Comparison of ENCODE assay signal across 13 cellular contexts in the genomic region with DNA sequence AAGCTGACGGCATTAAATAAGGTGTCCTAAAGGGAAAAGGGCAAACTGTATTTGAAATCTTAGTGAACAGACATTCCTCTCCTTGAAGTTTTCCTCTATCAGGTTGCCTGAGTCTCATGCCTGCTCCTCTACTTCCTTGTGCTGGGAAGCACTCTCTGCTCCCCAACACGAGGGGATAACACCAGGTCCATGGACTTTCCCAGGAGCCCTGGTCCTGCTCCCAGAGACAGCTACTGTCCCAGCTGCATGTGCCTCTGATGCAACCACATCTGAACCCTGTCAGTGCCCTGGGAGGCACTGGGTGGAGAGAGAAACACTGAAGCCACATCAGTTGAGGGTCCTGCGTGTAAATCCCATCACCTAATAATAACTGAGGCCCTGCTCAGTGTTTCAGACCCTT. TPM values are rescaled to one million over a fixed set of nuclear protein-coding genes. Genes with fewer than 3 reads are reported as not detected.
DNase-seq lines count a peak whose midpoint lies in the region; ATAC-seq and TF ChIP-seq lines count a peak whose summit lies in the region.
"Had no signal": no experiment of that assay in that cellular context is flagged by ENCODE, and none has a peak within 500 bp of the region (broad histone marks: within the 10 kb centered on the region; RNA-seq: fewer than 3 reads in every experiment).

No MANE protein-coding gene starts in this region.

- H3K4me1 ChIP-seq in lung (ENCODE audit: control insufficient read depth in 2 of 2, insufficient read depth in 2 of 2, low read length in 2 of 2) (peaks cover 6 to 24% of the 10 kb centered on the region in 2 donors), thyroid gland (peaks cover 38 to 49% of the 10 kb centered on the region in 2 donors)

- H3K27ac Mint-ChIP-seq in activated naive CD4-positive, alpha-beta T cell treated with anti-CD3 and anti-CD28 coated beads, Interleukin-2, amount 10 ng/mL, durations not matched to agents 7 days and 5 days = peak overlapping the region; percentile 87
- H3K27ac Mint-ChIP-seq in activated naive CD4-positive, alpha-beta T cell treated with anti-CD3 and anti-CD28 coated beads, Interleukin-2, amount 50 U/mL, for 72 hours = peak overlapping the region in 1 of 2 donors; percentile 36
- peak overlapping the region; percentile 88 for H3K27ac Mint-ChIP-seq in activated T-helper 1 cell treated with anti-CD3 and anti-CD28 coated beads, Interleukin-12 subunit alpha, Interleukin-12 subunit beta, Interleukin-2, Interleukin-4 antibody, amounts not matched to agents 30 ng/mL and 10 ng/mL and 1 ng/mL, durations not matched to agents 14 hours and 24 hours and 36 hours

- WGBS in lung, 2 donors = 63 to 67% methylated on average over 3 of the region's 3 CpGs
- 65 to 67% methylated on average over 2 of the region's 3 CpGs for WGBS in thyroid gland, 2 donors

- intact Hi-C loops in activated T-helper 1 cell treated with anti-CD3 and anti-CD28 coated beads, Interleukin-12 subunit alpha, Interleukin-12 subunit beta, Interleukin-2, Interleukin-4 antibody, amounts not matched to agents 30 ng/mL and 10 ng/mL and 1 ng/mL, durations not matched to agents 14 hours and 24 hours and 36 hours (cut with micrococcal nuclease) = no loop called here
- intact Hi-C loops in thyroid gland (cut with DNase I) = no loop called here

- H3K36me3 ChIP-seq in lung (ENCODE audit: control insufficient read depth in 2 of 2, insufficient read depth in 2 of 2, low read length in 2 of 2) (peaks cover 8 to 21% of the 10 kb centered on the region in 2 donors), thyroid gland (peaks cover 17 to 24% of the 10 kb centered on the region in 2 donors), brain microvascular endothelial cell (replicated peaks) (peaks cover 21% of the 10 kb centered on the region)

- H3K27me3 ChIP-seq in lung (ENCODE audit: control insufficient read depth, insufficient read depth) = no peaks in the 10 kb centered on the region
- H3K27me3 ChIP-seq in thyroid gland = no peaks in the 10 kb centered on the region
- no peaks in the 10 kb centered on the region for H3K27me3 ChIP-seq in brain microvascular endothelial cell (replicated peaks)

- TF ChIP-seq CTCF in lung (IDR thresholded peaks at IDR 0.05; ENCODE audit: control extremely low read depth, extremely low read depth) (no peak), thyroid gland (IDR thresholded peaks at IDR 0.05) (no peak), brain microvascular endothelial cell (IDR thresholded peaks at IDR 0.05; ENCODE audit: low read depth, low read length, missing control alignments) (no peak)

- H3K36me3 Mint-ChIP-seq in activated naive CD4-positive, alpha-beta T cell treated with anti-CD3 and anti-CD28 coated beads, Interleukin-2, amount 10 ng/mL, durations not matched to agents 7 days and 5 days = peaks cover 29% of the 10 kb centered on the region
- H3K36me3 Mint-ChIP-seq in activated naive CD4-positive, alpha-beta T cell treated with anti-CD3 and anti-CD28 coated beads, Interleukin-2, amount 50 U/mL, for 72 hours = peaks cover 8 to 11% of the 10 kb centered on the region in 2 donors
- peaks cover 24% of the 10 kb centered on the region for H3K36me3 Mint-ChIP-seq in activated T-helper 1 cell treated with anti-CD3 and anti-CD28 coated beads, Interleukin-12 subunit alpha, Interleukin-12 subunit beta, Interleukin-2, Interleukin-4 antibody, amounts not matched to agents 30 ng/mL and 10 ng/mL and 1 ng/mL, durations not matched to agents 14 hours and 24 hours and 36 hours (ENCODE audit: low read depth)

- ATAC-seq in activated naive CD4-positive, alpha-beta T cell treated with anti-CD3 and anti-CD28 coated beads, Interleukin-2, amount 50 U/mL, for 72 hours = no peak
- ATAC-seq in lung (ENCODE audit: insufficient read depth, low FRiP score) (no peak), HG02981 (IDR thresholded peaks at IDR 0.05; ENCODE audit: unreplicated experiment) (no peak)

- H3K9me3 ChIP-seq in lung (ENCODE audit: control insufficient read depth in 2 of 2, insufficient read depth in 1 of 2, low read length in 1 of 2) (no peaks in the 10 kb centered on the region), thyroid gland (no peaks in the 10 kb centered on the region)

- peak overlapping the region; percentile 49 for H3K4me3 Mint-ChIP-seq in activated naive CD4-positive, alpha-beta T cell treated with anti-CD3 and anti-CD28 coated beads, Interleukin-2, amount 10 ng/mL, durations not matched to agents 7 days and 5 days
- no peak overlapping the region for H3K4me3 Mint-ChIP-seq in activated T-helper 1 cell treated with anti-CD3 and anti-CD28 coated beads, Interleukin-12 subunit alpha, Interleukin-12 subunit beta, Interleukin-2, Interleukin-4 antibody, amounts not matched to agents 30 ng/mL and 10 ng/mL and 1 ng/mL, durations not matched to agents 14 hours and 24 hours and 36 hours

- no peaks in the 10 kb centered on the region for H3K9me3 Mint-ChIP-seq in activated naive CD4-positive, alpha-beta T cell treated with anti-CD3 and anti-CD28 coated beads, Interleukin-2, amount 10 ng/mL, durations not matched to agents 7 days and 5 days
- no peaks in the 10 kb centered on the region for H3K9me3 Mint-ChIP-seq in activated naive CD4-positive, alpha-beta T cell treated with anti-CD3 and anti-CD28 coated beads, Interleukin-2, amount 50 U/mL, for 72 hours
- no peaks in the 10 kb centered on the region for H3K9me3 Mint-ChIP-seq in activated T-helper 1 cell treated with anti-CD3 and anti-CD28 coated beads, Interleukin-12 subunit alpha, Interleukin-12 subunit beta, Interleukin-2, Interleukin-4 antibody, amounts not matched to agents 30 ng/mL and 10 ng/mL and 1 ng/mL, durations not matched to agents 14 hours and 24 hours and 36 hours

- CTCF ChIA-PET in activated naive CD4-positive, alpha-beta T cell treated with anti-CD3 and anti-CD28 coated beads, Interleukin-2, amount 10 ng/mL, durations not matched to agents 7 days and 5 days (lab: Charles Lee) = interaction anchor here (1.3 to 10.4 kb wide), 5 partner anchors 14 to 122 kb away, joined by 3 to 125 read pairs (median 6); partner anchors contain the start of gene WDR82

- in situ Hi-C loops in brain microvascular endothelial cell (cut with HindIII; ENCODE audit: low pct_ligation_motif_present, low sequenced_read_pairs) = no loop called here

- no peak for DNase-seq in activated naive CD4-positive, alpha-beta T cell treated with anti-CD3 and anti-CD28 coated beads, Interleukin-2, amount 10 ng/mL, durations not matched to agents 7 days and 5 days
- no peak for DNase-seq in activated naive CD4-positive, alpha-beta T cell treated with anti-CD3 and anti-CD28 coated beads, Interleukin-2, amount 50 U/mL, for 72 hours (ENCODE audit: low spot score in 2 of 2)
- no peak for DNase-seq in activated T-helper 1 cell treated with anti-CD3 and anti-CD28 coated beads, Interleukin-12 subunit alpha, Interleukin-12 subunit beta, Interleukin-2, Interleukin-4 antibody, amounts not matched to agents 30 ng/mL and 10 ng/mL and 1 ng/mL, durations not matched to agents 14 hours and 24 hours and 36 hours (ENCODE audit: low spot score)
- no peak for DNase-seq in lung (ENCODE audit: low spot score)
- no peak for DNase-seq in thyroid gland
- no peak for DNase-seq in NCI-H1417 (lab: John Stamatoyannopoulos, UW)
- no peak for DNase-seq in brain microvascular endothelial cell
- DNase-seq: activated CD4-positive, alpha-beta T cell treated with anti-CD3 and anti-CD28 coated beads for 4 hours; kidney; NCI-H446 treated with DMSO at 0.1 percent for 48 hours had no signal

- no peak overlapping the region for H3K4me3 ChIP-seq in lung
- H3K4me3 ChIP-seq in thyroid gland (replicated peaks in 1 of 3) = no peak overlapping the region
- no peak overlapping the region for H3K4me3 ChIP-seq in brain microvascular endothelial cell (ENCODE audit: low read depth, low read length)

- peak overlapping the region; percentile 83 to 86 for H3K27ac ChIP-seq in lung (ENCODE audit: low read depth in 1 of 2, low read length in 1 of 2)
- H3K27ac ChIP-seq in thyroid gland = peak overlapping the region; percentile 80 to 91 (median 85)
- no peak overlapping the region for H3K27ac ChIP-seq in brain microvascular endothelial cell

- H3K27me3 Mint-ChIP-seq in activated naive CD4-positive, alpha-beta T cell treated with anti-CD3 and anti-CD28 coated beads, Interleukin-2, amount 10 ng/mL, durations not matched to agents 7 days and 5 days = no peaks in the 10 kb centered on the region
- H3K27me3 Mint-ChIP-seq in activated T-helper 1 cell treated with anti-CD3 and anti-CD28 coated beads, Interleukin-12 subunit alpha, Interleukin-12 subunit beta, Interleukin-2, Interleukin-4 antibody, amounts not matched to agents 30 ng/mL and 10 ng/mL and 1 ng/mL, durations not matched to agents 14 hours and 24 hours and 36 hours (ENCODE audit: insufficient read depth) = no peaks in the 10 kb centered on the region

- peaks cover 82% of the 10 kb centered on the region for H3K4me1 Mint-ChIP-seq in activated naive CD4-positive, alpha-beta T cell treated with anti-CD3 and anti-CD28 coated beads, Interleukin-2, amount 10 ng/mL, durations not matched to agents 7 days and 5 days
- peaks cover 72% of the 10 kb centered on the region for H3K4me1 Mint-ChIP-seq in activated T-helper 1 cell treated with anti-CD3 and anti-CD28 coated beads, Interleukin-12 subunit alpha, Interleukin-12 subunit beta, Interleukin-2, Interleukin-4 antibody, amounts not matched to agents 30 ng/mL and 10 ng/mL and 1 ng/mL, durations not matched to agents 14 hours and 24 hours and 36 hours (ENCODE audit: low read depth)

- no peak for TF ChIP-seq POLR2A in thyroid gland (IDR thresholded peaks at IDR 0.05)

RNA-seq across cellular contexts. Expression of gene TLR9, which starts 7.4 kb away (rescaled TPM):
- total RNA-seq in activated naive CD4-positive, alpha-beta T cell treated with anti-CD3 and anti-CD28 coated beads, Interleukin-2, amount 50 U/mL, for 72 hours = under 1 TPM; 0.18 to 0.86 TPM
- total RNA-seq in activated T-helper 1 cell treated with anti-CD3 and anti-CD28 coated beads, Interleukin-12 subunit alpha, Interleukin-12 subunit beta, Interleukin-2, Interleukin-4 antibody, amounts not matched to agents 30 ng/mL and 10 ng/mL and 1 ng/mL, durations not matched to agents 14 hours and 24 hours and 36 hours = 0.47 TPM in 1 of 2 replicates, not detected in the other
- total RNA-seq in lung (1 to 10 TPM in 1 of 2 donors, under 1 TPM in 1; 0.20 to 1.1 TPM), thyroid gland (under 1 TPM in 1 of 4 donors, not detected in 3; 0.40 TPM)
- under 1 TPM; 0.37 TPM for polyA plus RNA-seq in lung
- total RNA-seq: H1, pulmonary artery endothelial cell had no signal

RNA-seq across cellular contexts. Expression of gene ALAS1, which starts 20.1 kb away (rescaled TPM):
- 10 to 100 TPM; 56.1 to 72.0 TPM for total RNA-seq in activated naive CD4-positive, alpha-beta T cell treated with anti-CD3 and anti-CD28 coated beads, Interleukin-2, amount 50 U/mL, for 72 hours
- 105 and 110 TPM in 2 replicates for total RNA-seq in activated T-helper 1 cell treated with anti-CD3 and anti-CD28 coated beads, Interleukin-12 subunit alpha, Interleukin-12 subunit beta, Interleukin-2, Interleukin-4 antibody, amounts not matched to agents 30 ng/mL and 10 ng/mL and 1 ng/mL, durations not matched to agents 14 hours and 24 hours and 36 hours
- 10 to 100 TPM; 38.7 to 85.1 TPM for total RNA-seq in lung
- 10 to 100 TPM; 56.8 to 57.6 TPM for polyA plus RNA-seq in lung
- total RNA-seq in thyroid gland = 10 to 100 TPM; 27.7 to 51.9 (median 45.9) TPM

RNA-seq across cellular contexts. Expression of gene TWF2, which starts 20.9 kb away (rescaled TPM):
- total RNA-seq in activated naive CD4-positive, alpha-beta T cell treated with anti-CD3 and anti-CD28 coated beads, Interleukin-2, amount 50 U/mL, for 72 hours = 100 to 1,000 TPM in 1 of 2 donors, 10 to 100 TPM in 1; 75.8 to 139 TPM
- 94.3 and 98.6 TPM in 2 replicates for total RNA-seq in activated T-helper 1 cell treated with anti-CD3 and anti-CD28 coated beads, Interleukin-12 subunit alpha, Interleukin-12 subunit beta, Interleukin-2, Interleukin-4 antibody, amounts not matched to agents 30 ng/mL and 10 ng/mL and 1 ng/mL, durations not matched to agents 14 hours and 24 hours and 36 hours
- total RNA-seq in lung (10 to 100 TPM; 25.7 to 90.3 TPM), thyroid gland (10 to 100 TPM; 28.3 to 61.1 (median 50.4) TPM)
- polyA plus RNA-seq in lung = 100 to 1,000 TPM in 1 of 2 donors, 10 to 100 TPM in 1; 31.1 to 104 TPM

RNA-seq across cellular contexts. Expression of gene PPM1M, which starts 27.5 kb away (rescaled TPM):
- 10 to 100 TPM; 52.3 to 74.1 TPM for total RNA-seq in activated naive CD4-positive, alpha-beta T cell treated with anti-CD3 and anti-CD28 coated beads, Interleukin-2, amount 50 U/mL, for 72 hours
- 57.1 and 59.5 TPM in 2 replicates for total RNA-seq in activated T-helper 1 cell treated with anti-CD3 and anti-CD28 coated beads, Interleukin-12 subunit alpha, Interleukin-12 subunit beta, Interleukin-2, Interleukin-4 antibody, amounts not matched to agents 30 ng/mL and 10 ng/mL and 1 ng/mL, durations not matched to agents 14 hours and 24 hours and 36 hours
- total RNA-seq in lung (10 to 100 TPM; 18.2 to 45.0 TPM), thyroid gland (10 to 100 TPM; 15.8 to 22.8 (median 18.0) TPM)
- polyA plus RNA-seq in lung = 10 to 100 TPM; 25.0 to 53.6 TPM
